In genomic region chr12:107776171-107776570, GRCh38 we compare ENCODE assay signal across 27 cellular contexts. TPM values are rescaled to one million over a fixed set of nuclear protein-coding genes. Genes with fewer than 3 reads are reported as not detected.
DNase-seq lines count a peak whose midpoint lies in the region; ATAC-seq and TF ChIP-seq lines count a peak whose summit lies in the region.
"Had no signal": no experiment of that assay in that cellular context is flagged by ENCODE, and none has a peak within 500 bp of the region (broad histone marks: within the 10 kb centered on the region; RNA-seq: fewer than 3 reads in every experiment).

No MANE protein-coding gene starts in this region.

- H3K36me3 Mint-ChIP-seq in activated naive CD4-positive, alpha-beta T cell treated with anti-CD3 and anti-CD28 coated beads, Interleukin-2, amount 50 U/mL, for 72 hours, result peaks cover 0 to 8% of the 10 kb centered on the region in 2 donors
- H3K36me3 Mint-ChIP-seq: CD4-positive, CD25-positive, alpha-beta regulatory T cell had no signal

- TF ChIP-seq CTCF in prostate gland (IDR thresholded peaks at IDR 0.05), result no peak

- 19% methylated on average over 6 of the region's 6 CpGs for WGBS in prostate gland

- TF ChIP-seq POLR2A in prostate gland (IDR thresholded peaks at IDR 0.05), result no peak

- H3K27me3 ChIP-seq in HUES6 (ENCODE audit: control insufficient read depth, insufficient read depth, low read length), result peaks cover 92% of the 10 kb centered on the region
- peaks cover 79% of the 10 kb centered on the region for H3K27me3 ChIP-seq in iPS-18a (ENCODE audit: control insufficient read depth, insufficient read depth, low read length)
- no peaks in the 10 kb centered on the region for H3K27me3 ChIP-seq in prostate gland (replicated peaks; ENCODE audit: insufficient read depth)

- no peaks in the 10 kb centered on the region for H3K9me3 ChIP-seq in HUES6 (ENCODE audit: control insufficient read depth, insufficient read depth, low read depth, low read length)
- no peaks in the 10 kb centered on the region for H3K9me3 ChIP-seq in iPS-18a (ENCODE audit: control insufficient read depth, low read depth, low read length)
- no peaks in the 10 kb centered on the region for H3K9me3 ChIP-seq in prostate gland
- H3K9me3 ChIP-seq: BLaER1 had no signal

- H3K9me3 Mint-ChIP-seq in activated naive CD4-positive, alpha-beta T cell treated with anti-CD3 and anti-CD28 coated beads, Interleukin-2, amount 50 U/mL, for 72 hours, result no peaks in the 10 kb centered on the region

- peaks cover 5% of the 10 kb centered on the region; the same call in 1 of the 2 replicates for H3K4me1 ChIP-seq in HUES6 (ENCODE audit: control insufficient read depth, insufficient read depth, low read length)
- H3K4me1 ChIP-seq in iPS-18a (ENCODE audit: control insufficient read depth, low read depth, low read length), result peaks cover 4% of the 10 kb centered on the region
- no peaks in the 10 kb centered on the region for H3K4me1 ChIP-seq in prostate gland (replicated peaks)

- DNase-seq in DMS79 treated with DMSO at 0.1 percent for 48 hours (lab: John Stamatoyannopoulos, UW) (peak; percentile 17), DMS79 (lab: John Stamatoyannopoulos, UW) (no peak), prostate gland (ENCODE audit: low spot score) (peak; percentile 46), SKM-1 treated with dmso at 0.1 percent for 144 hours (lab: John Stamatoyannopoulos, UW; ENCODE audit: unreplicated experiment) (no peak)
- no peak for DNase-seq in activated naive CD4-positive, alpha-beta T cell treated with anti-CD3 and anti-CD28 coated beads, Interleukin-2, amount 50 U/mL, for 72 hours (ENCODE audit: low spot score in 2 of 2)
- DNase-seq: ACHN; CD4-positive, CD25-positive, alpha-beta regulatory T cell; DMS153; NCI-H1092 treated with DMSO at 0.1 percent for 48 hours; NCI-H1436; NCI-H187 treated with DMSO at 0.1 percent for 48 hours; NCI-H446; NCI-H524 treated with DMSO at 0.1 percent for 48 hours; SHP77 had no signal

- H3K36me3 ChIP-seq in HUES6 (ENCODE audit: control insufficient read depth, insufficient read depth, low read length), result no peaks in the 10 kb centered on the region
- H3K36me3 ChIP-seq in iPS-18a (ENCODE audit: control insufficient read depth, low read depth, low read length), result no peaks in the 10 kb centered on the region
- no peaks in the 10 kb centered on the region for H3K36me3 ChIP-seq in prostate gland
- H3K36me3 ChIP-seq: BLaER1 had no signal

- H3K4me3 ChIP-seq in HUES6 (ENCODE audit: low read depth, low read length), result 0 out of 2 replicates have a peak overlapping the region, but pooled peaks have one; percentile 64
- H3K4me3 ChIP-seq in iPS-18a (ENCODE audit: low read length), result peak overlapping the region; percentile 50
- H3K4me3 ChIP-seq in prostate gland, result no peak overlapping the region
- H3K4me3 ChIP-seq: BLaER1 had no signal

- H3K9ac ChIP-seq in HUES6 (ENCODE audit: low read length) (no peak overlapping the region), iPS-18a (ENCODE audit: low read length) (no peak overlapping the region)
- H3K9ac ChIP-seq: BLaER1 had no signal

- H3K27ac Mint-ChIP-seq in activated naive CD4-positive, alpha-beta T cell treated with anti-CD3 and anti-CD28 coated beads, Interleukin-2, amount 50 U/mL, for 72 hours, result no peak overlapping the region
- H3K27ac Mint-ChIP-seq: CD4-positive, CD25-positive, alpha-beta regulatory T cell had no signal

- H3K27ac ChIP-seq in HUES6 (ENCODE audit: low read depth, low read length) (no peak overlapping the region), iPS-18a (ENCODE audit: low read length) (no peak overlapping the region), prostate gland (no peak overlapping the region)
- H3K27ac ChIP-seq: 22Rv1, BLaER1, HL-60, RWPE1 had no signal

- intact Hi-C loops in prostate gland (cut with DNase I), result no loop called here

- no peak for ATAC-seq in HG03175 (IDR thresholded peaks at IDR 0.05; ENCODE audit: unreplicated experiment)
- no peak for ATAC-seq in activated naive CD4-positive, alpha-beta T cell treated with anti-CD3 and anti-CD28 coated beads, Interleukin-2, amount 50 U/mL, for 72 hours
- ATAC-seq: Panc1 had no signal

RNA-seq across cellular contexts. Expression of gene ASCL4, which starts 1.7 kb away (rescaled TPM):
- not detected for total RNA-seq in prostate gland
- total RNA-seq in activated naive CD4-positive, alpha-beta T cell treated with anti-CD3 and anti-CD28 coated beads, Interleukin-2, amount 50 U/mL, for 72 hours, result not detected
- total RNA-seq: CD4-positive, CD25-positive, alpha-beta regulatory T cell; Daoy; G401; H4; M059J; OCI-LY7 had no signal

RNA-seq across cellular contexts. Expression of gene PRDM4, which starts 15.2 kb away (rescaled TPM):
- 10 to 100 TPM; 32.7 to 36.0 TPM for total RNA-seq in prostate gland
- 10 to 100 TPM; 20.9 to 25.8 TPM for total RNA-seq in activated naive CD4-positive, alpha-beta T cell treated with anti-CD3 and anti-CD28 coated beads, Interleukin-2, amount 50 U/mL, for 72 hours

Comparison
In these comparisons a context has a peak if more than half of its experiments do, and no peak if none do; other contexts are left out.
1. DNase-seq: peak in DMS79 treated with DMSO at 0.1 percent for 48 hours (single experiment) and prostate gland (single experiment); none in DMS79 (single experiment), activated naive CD4-positive, alpha-beta T cell treated with anti-CD3 and anti-CD28 coated beads, Interleukin-2, amount 50 U/mL, for 72 hours (0 of 2) and SKM-1 treated with dmso at 0.1 percent for 144 hours (single experiment).
2. H3K4me3 ChIP-seq: peak in HUES6 (single experiment) and iPS-18a (single experiment); none in prostate gland (0 of 2).